In genomic region chr5:177367981-177368960, GRCh38 we compare ENCODE assay signal across 13 cellular contexts. TPM values are rescaled to one million over a fixed set of nuclear protein-coding genes. Genes with fewer than 3 reads are reported as not detected.
A peak's percentile ranks its signal among the peaks of the same experiment; 100 is the strongest.
DNase-seq lines count a peak whose midpoint lies in the region; ATAC-seq, FAIRE-seq and TF ChIP-seq lines count a peak whose summit lies in the region.
"Had no signal": no experiment of that assay in that cellular context is flagged by ENCODE, and none has a peak within 500 bp of the region (broad histone marks: within the 10 kb centered on the region; RNA-seq: fewer than 3 reads in every experiment).

No MANE protein-coding gene starts in this region.

- 95% methylated on average over 28 of the region's 31 CpGs for WGBS in HepG2 (ENCODE audit: low lambda C conversion rate)

- FAIRE-seq in HepG2 (lab: Jason Lieb, UNC) = no peak

- BruUV-seq in HepG2 (replicated peaks; lab: Mats Ljungman, UMichigan) = no TSS peak

- H3K9ac ChIP-seq in HepG2 (ENCODE audit: insufficient read depth, low read depth, low read length) = no peak overlapping the region

- ATAC-seq in activated CD4-positive, alpha-beta T cell treated with anti-CD3 and anti-CD28 coated beads for 36 hours = no peak
- ATAC-seq in HepG2 (no peak), HG02981 (IDR thresholded peaks at IDR 0.05; ENCODE audit: unreplicated experiment) (no peak)
- ATAC-seq in stimulated activated memory B cell treated with anti-CD40 and anti-IgM and Interleukin-4, amounts not matched to agents 10 μg/mL and 1 μg/mL and 100 μg/mL, for 72 hours = no peak
- ATAC-seq: HCT116; stimulated activated naive CD8-positive, alpha-beta T cell treated with anti-CD3 and anti-CD28 coated beads, Interleukin-15, amount 100 ng/mL, for 72 hours had no signal

- peaks cover 38% of the 10 kb centered on the region for H3K36me3 Mint-ChIP-seq in activated CD4-positive, alpha-beta T cell treated with anti-CD3 and anti-CD28 coated beads for 36 hours (ENCODE audit: low read depth)
- peaks cover 48% of the 10 kb centered on the region for H3K36me3 Mint-ChIP-seq in stimulated activated memory B cell treated with anti-CD40 and anti-IgM and Interleukin-4, amounts not matched to agents 10 μg/mL and 1 μg/mL and 100 μg/mL, for 72 hours

- H3K4me1 Mint-ChIP-seq in activated CD4-positive, alpha-beta T cell treated with anti-CD3 and anti-CD28 coated beads for 36 hours = peaks cover 73% of the 10 kb centered on the region
- peaks cover 75% of the 10 kb centered on the region for H3K4me1 Mint-ChIP-seq in stimulated activated memory B cell treated with anti-CD40 and anti-IgM and Interleukin-4, amounts not matched to agents 10 μg/mL and 1 μg/mL and 100 μg/mL, for 72 hours

- 0 out of 5 replicates have a peak, but pooled peaks cover 0 to 4% of the 10 kb centered on the region in 2 experiments for H3K36me3 ChIP-seq in HepG2 (replicated peaks in 1 of 2; ENCODE audit: control insufficient read depth in 1 of 2, insufficient read depth in 2 of 2, low read length in 2 of 2)

- no peaks in the 10 kb centered on the region for H4K20me1 ChIP-seq in HepG2 (ENCODE audit: insufficient read depth, low read length)

- DNase-seq in activated CD4-positive, alpha-beta T cell treated with anti-CD3 and anti-CD28 coated beads for 36 hours = no peak
- no peak for DNase-seq in activated CD4-positive, alpha-beta T cell treated with anti-CD3 and anti-CD28 coated beads for 1 hour
- peak; percentile 24 for DNase-seq in cerebellar cortex (ENCODE audit: low spot score)
- no peak for DNase-seq in HepG2 (ENCODE audit: low spot score)
- no peak for DNase-seq in NCI-H2029 (lab: John Stamatoyannopoulos, UW)
- no peak for DNase-seq in activated CD8-positive, alpha-beta memory T cell treated with anti-CD3 and anti-CD28 coated beads, Interleukin-2, amount 50 U/mL, for 48 hours
- DNase-seq: islet precursor cell; stimulated activated naive CD8-positive, alpha-beta T cell treated with anti-CD3 and anti-CD28 coated beads, Interleukin-15, amount 100 ng/mL, for 72 hours; T-helper 1 cell had no signal

- TF ChIP-seq CTCF in HepG2 (CRISPR knock-in tag; IDR thresholded peaks at IDR 0.05) = no peak

- CTCF ChIA-PET in activated CD4-positive, alpha-beta T cell treated with anti-CD3 and anti-CD28 coated beads for 36 hours (lab: Charles Lee) = interaction anchor here (0.6 to 7.3 kb wide), 18 partner anchors 9 to 510 kb away, joined by 3 to 65 read pairs (median 6); partner anchors contain the start of genes LMAN2 and RGS14
- CTCF ChIA-PET in HepG2 (lab: Yijun Ruan, JAX; ENCODE audit: low intra/inter-chr PET ratio, low total read pairs) = no interaction called here

- H2AFZ ChIP-seq in HepG2 (ENCODE audit: low read length) = no peak overlapping the region

- H3K4me3 ChIP-seq in HepG2 (replicated peaks in 1 of 3; ENCODE audit: insufficient read depth in 1 of 3, low read depth in 2 of 3, low read length in 3 of 3) = no peak overlapping the region

- H3K79me2 ChIP-seq in HepG2 (ENCODE audit: insufficient read depth, low read length) = peaks cover 8% of the 10 kb centered on the region

- H3K9me3 Mint-ChIP-seq in activated CD4-positive, alpha-beta T cell treated with anti-CD3 and anti-CD28 coated beads for 36 hours (ENCODE audit: low read depth) = no peaks in the 10 kb centered on the region
- H3K9me3 Mint-ChIP-seq in stimulated activated memory B cell treated with anti-CD40 and anti-IgM and Interleukin-4, amounts not matched to agents 10 μg/mL and 1 μg/mL and 100 μg/mL, for 72 hours = no peaks in the 10 kb centered on the region
- H3K9me3 Mint-ChIP-seq: stimulated activated naive CD8-positive, alpha-beta T cell treated with anti-CD3 and anti-CD28 coated beads, Interleukin-15, amount 100 ng/mL, for 72 hours had no signal

- POLR2A ChIA-PET in activated CD4-positive, alpha-beta T cell treated with anti-CD3 and anti-CD28 coated beads for 36 hours (lab: Charles Lee) = interaction anchor here (0.7 to 1.0 kb wide), 2 partner anchors 10 to 65 kb away, joined by 3 read pairs; partner anchors contain the start of genes PRELID1 and RAB24
- POLR2A ChIA-PET in HepG2 (lab: Yijun Ruan, JAX) = interaction anchor here (0.8 to 7.9 kb wide), 5 partner anchors 11 to 106 kb away, joined by 3 to 239 read pairs (median 41); partner anchors contain the start of gene LMAN2

- H3K4me2 ChIP-seq in HepG2 (ENCODE audit: low read depth, low read length) = no peak overlapping the region

- H3K9me3 ChIP-seq in HepG2 (ENCODE audit: low read length) = no peaks in the 10 kb centered on the region

- TF ChIP-seq RAD21 in HepG2 (CRISPR knock-in tag; IDR thresholded peaks at IDR 0.05) = no peak

- peak overlapping the region; percentile 63 for H3K27ac Mint-ChIP-seq in activated CD4-positive, alpha-beta T cell treated with anti-CD3 and anti-CD28 coated beads for 36 hours
- peak overlapping the region; percentile 69 for H3K27ac Mint-ChIP-seq in stimulated activated memory B cell treated with anti-CD40 and anti-IgM and Interleukin-4, amounts not matched to agents 10 μg/mL and 1 μg/mL and 100 μg/mL, for 72 hours

- no peak overlapping the region for H3K4me3 Mint-ChIP-seq in activated CD4-positive, alpha-beta T cell treated with anti-CD3 and anti-CD28 coated beads for 36 hours
- no peak overlapping the region for H3K4me3 Mint-ChIP-seq in stimulated activated memory B cell treated with anti-CD40 and anti-IgM and Interleukin-4, amounts not matched to agents 10 μg/mL and 1 μg/mL and 100 μg/mL, for 72 hours
- H3K4me3 Mint-ChIP-seq: stimulated activated naive CD8-positive, alpha-beta T cell treated with anti-CD3 and anti-CD28 coated beads, Interleukin-15, amount 100 ng/mL, for 72 hours had no signal

- no peaks in the 10 kb centered on the region for H3K27me3 Mint-ChIP-seq in activated CD4-positive, alpha-beta T cell treated with anti-CD3 and anti-CD28 coated beads for 36 hours
- no peaks in the 10 kb centered on the region for H3K27me3 Mint-ChIP-seq in stimulated activated memory B cell treated with anti-CD40 and anti-IgM and Interleukin-4, amounts not matched to agents 10 μg/mL and 1 μg/mL and 100 μg/mL, for 72 hours
- H3K27me3 Mint-ChIP-seq: stimulated activated naive CD8-positive, alpha-beta T cell treated with anti-CD3 and anti-CD28 coated beads, Interleukin-15, amount 100 ng/mL, for 72 hours had no signal

- in situ Hi-C loops in HepG2 (cut with HindIII; ENCODE audit: extremely low pct_ligation_motif_present, low pct_unique_long_range_greater_than_20kb) = loop anchor here (25.0 kb wide), 1 partner anchor 831 kb away; the partner anchor contains the start of genes CDHR2 and RNF44

- H3K27ac ChIP-seq in HepG2 (ENCODE audit: extremely low read length, insufficient read depth, low read length) = no peak overlapping the region

- no peaks in the 10 kb centered on the region; a peak in 1 of 5 replicates for H3K27me3 ChIP-seq in HepG2 (ENCODE audit: control insufficient read depth in 1 of 2, insufficient read depth in 2 of 2, low read length in 2 of 2)

- TF ChIP-seq EP300 in HepG2 (IDR thresholded peaks at IDR 0.05; ENCODE audit: low read depth in 2 of 2, low read length in 2 of 2) (no peak), HepG2 (CRISPR knock-in tag; IDR thresholded peaks at IDR 0.05; ENCODE audit: borderline replicate concordance) (no peak)

- H3K4me1 ChIP-seq in HepG2 (ENCODE audit: insufficient read depth, low read length) = peaks cover 85% of the 10 kb centered on the region

- intact Hi-C loops in activated CD4-positive, alpha-beta T cell treated with anti-CD3 and anti-CD28 coated beads for 36 hours (cut with DNase I, micrococcal nuclease) = no loop called here
- intact Hi-C loops in HepG2 (cut with micrococcal nuclease; ENCODE audit: unreplicated experiment) = loop anchor here (5.0 kb wide), 1 partner anchor 51 kb away; no protein-coding TSS in a partner anchor

- no peak for TF ChIP-seq POLR2A in HepG2 (IDR thresholded peaks at IDR 0.05; ENCODE audit: insufficient read depth in 1 of 2, low read depth in 2 of 2, low read length in 2 of 2)

RNA-seq across cellular contexts. Expression of gene RGS14, which starts 10.5 kb away (rescaled TPM):
- total RNA-seq in activated CD4-positive, alpha-beta T cell treated with anti-CD3 and anti-CD28 coated beads for 36 hours = 10 to 100 TPM; 43.8 to 62.0 TPM
- 10.7 and 11.1 TPM in 2 replicates for total RNA-seq in HepG2 (2016; rRNA removed; fragmentation: Illumina TruSeq; extraction: Trizol)
- total RNA-seq in HepG2 (2016; cell fraction: cytosol; rRNA removed; fragmentation: Illumina TruSeq; extraction: Trizol; ENCODE audit: low read depth) = 15.3 and 15.8 TPM in 2 replicates
- 7.2 and 12.8 TPM in 2 replicates for total RNA-seq in HepG2 (2016; cell fraction: insoluble cytoplasmic fraction; rRNA removed; fragmentation: Illumina TruSeq; extraction: Trizol)
- 15.5 and 16.6 TPM in 2 replicates for total RNA-seq in HepG2 (2016; cell fraction: membrane; rRNA removed; fragmentation: Illumina TruSeq; extraction: Trizol)
- 7.6 and 9.6 TPM in 2 replicates for total RNA-seq in HepG2 (2016; cell fraction: nucleus; rRNA removed; fragmentation: Illumina TruSeq; extraction: Trizol)
- polyA plus RNA-seq in HepG2 (2011; rRNA removed) = 17.2 and 27.9 TPM in 2 replicates
- polyA plus RNA-seq in HepG2 (2011; cell fraction: cytosol; rRNA removed) = 20.3 and 35.1 TPM in 2 replicates
- 48.0 and 49.7 TPM in 2 replicates for polyA plus RNA-seq in HepG2 (2011; cell fraction: nucleus; rRNA removed)
- polyA plus RNA-seq in HepG2 (2012) = 9.3 and 16.2 TPM in 2 replicates
- 11.0 and 13.5 TPM in 2 replicates for polyA plus RNA-seq in HepG2 (2016; cell fraction: cytosol; fragmentation: Illumina TruSeq; extraction: Trizol; ENCODE audit: low read depth)
- 14.8 and 16.5 TPM in 2 replicates for polyA plus RNA-seq in HepG2 (2016; cell fraction: insoluble cytoplasmic fraction; fragmentation: Illumina TruSeq; extraction: Trizol; ENCODE audit: low read depth)
- 11.0 and 11.4 TPM in 2 replicates for polyA plus RNA-seq in HepG2 (2016; cell fraction: membrane; fragmentation: Illumina TruSeq; extraction: Trizol; ENCODE audit: low read depth)
- 19.6 TPM in 2 replicates for polyA plus RNA-seq in HepG2 (2016; cell fraction: nucleus; fragmentation: Illumina TruSeq; extraction: Trizol; ENCODE audit: insufficient read depth, low read depth)
- 0.82 and 20.7 TPM in 2 replicates for polyA minus RNA-seq in HepG2 (2011; rRNA and poly(A)+ RNA removed; ENCODE audit: low replicate concordance)
- polyA minus RNA-seq in HepG2 (2011; cell fraction: cytosol; rRNA and poly(A)+ RNA removed) = 7.2 and 9.7 TPM in 2 replicates
- 10.6 and 12.8 TPM in 2 replicates for polyA minus RNA-seq in HepG2 (2011; cell fraction: nucleus; rRNA and poly(A)+ RNA removed)

RNA-seq across cellular contexts. Expression of gene SLC34A1, which starts 16.0 kb away (rescaled TPM):
- under 1 TPM in 1 of 2 experiments, not detected in 1; 0.14 TPM for total RNA-seq in activated CD4-positive, alpha-beta T cell treated with anti-CD3 and anti-CD28 coated beads for 36 hours
- total RNA-seq in HepG2 (2016; rRNA removed; fragmentation: Illumina TruSeq; extraction: Trizol) = 0.20 TPM in 1 of 2 replicates, not detected in the other
- not detected in 2 replicates for total RNA-seq in HepG2 (2016; cell fraction: cytosol; rRNA removed; fragmentation: Illumina TruSeq; extraction: Trizol; ENCODE audit: low read depth)
- not detected in 2 replicates for total RNA-seq in HepG2 (2016; cell fraction: insoluble cytoplasmic fraction; rRNA removed; fragmentation: Illumina TruSeq; extraction: Trizol)
- not detected in 2 replicates for total RNA-seq in HepG2 (2016; cell fraction: membrane; rRNA removed; fragmentation: Illumina TruSeq; extraction: Trizol)
- not detected in 2 replicates for total RNA-seq in HepG2 (2016; cell fraction: nucleus; rRNA removed; fragmentation: Illumina TruSeq; extraction: Trizol)
- 0.03 TPM in 2 replicates for polyA plus RNA-seq in HepG2 (2011; rRNA removed)
- polyA plus RNA-seq in HepG2 (2011; cell fraction: cytosol; rRNA removed) = 0.03 TPM in 1 of 2 replicates, not detected in the other
- 0.21 and 0.24 TPM in 2 replicates for polyA plus RNA-seq in HepG2 (2011; cell fraction: nucleus; rRNA removed)
- polyA plus RNA-seq in HepG2 (2012) = not detected in 2 replicates
- polyA plus RNA-seq in HepG2 (2016; cell fraction: cytosol; fragmentation: Illumina TruSeq; extraction: Trizol; ENCODE audit: low read depth) = not detected in 2 replicates
- not detected in 2 replicates for polyA plus RNA-seq in HepG2 (2016; cell fraction: insoluble cytoplasmic fraction; fragmentation: Illumina TruSeq; extraction: Trizol; ENCODE audit: low read depth)
- polyA plus RNA-seq in HepG2 (2016; cell fraction: membrane; fragmentation: Illumina TruSeq; extraction: Trizol; ENCODE audit: low read depth) = not detected in 2 replicates
- not detected in 2 replicates for polyA plus RNA-seq in HepG2 (2016; cell fraction: nucleus; fragmentation: Illumina TruSeq; extraction: Trizol; ENCODE audit: insufficient read depth, low read depth)
- polyA minus RNA-seq in HepG2 (2011; rRNA and poly(A)+ RNA removed; ENCODE audit: low replicate concordance) = not detected in 2 replicates
- 1.4 TPM in 1 of 2 replicates, not detected in the other for polyA minus RNA-seq in HepG2 (2011; cell fraction: cytosol; rRNA and poly(A)+ RNA removed)
- not detected in 2 replicates for polyA minus RNA-seq in HepG2 (2011; cell fraction: nucleus; rRNA and poly(A)+ RNA removed)
- total RNA-seq: activated CD8-positive, alpha-beta memory T cell treated with anti-CD3 and anti-CD28 coated beads for 36 hours had no signal

RNA-seq across cellular contexts. Expression of gene LMAN2, which starts 16.8 kb away (rescaled TPM):
- 10 to 100 TPM; 74.5 to 92.1 TPM for total RNA-seq in activated CD4-positive, alpha-beta T cell treated with anti-CD3 and anti-CD28 coated beads for 36 hours
- total RNA-seq in HepG2 (2016; rRNA removed; fragmentation: Illumina TruSeq; extraction: Trizol) = 94.5 and 191 TPM in 2 replicates
- total RNA-seq in HepG2 (2016; cell fraction: cytosol; rRNA removed; fragmentation: Illumina TruSeq; extraction: Trizol; ENCODE audit: low read depth) = 72.5 and 74.4 TPM in 2 replicates
- total RNA-seq in HepG2 (2016; cell fraction: insoluble cytoplasmic fraction; rRNA removed; fragmentation: Illumina TruSeq; extraction: Trizol) = 86.8 and 210 TPM in 2 replicates
- total RNA-seq in HepG2 (2016; cell fraction: membrane; rRNA removed; fragmentation: Illumina TruSeq; extraction: Trizol) = 109 and 128 TPM in 2 replicates
- 152 and 179 TPM in 2 replicates for total RNA-seq in HepG2 (2016; cell fraction: nucleus; rRNA removed; fragmentation: Illumina TruSeq; extraction: Trizol)
- polyA plus RNA-seq in HepG2 (2011; rRNA removed) = 193 and 197 TPM in 2 replicates
- 220 and 352 TPM in 2 replicates for polyA plus RNA-seq in HepG2 (2011; cell fraction: cytosol; rRNA removed)
- polyA plus RNA-seq in HepG2 (2011; cell fraction: nucleus; rRNA removed) = 256 and 281 TPM in 2 replicates
- 71.8 and 108 TPM in 2 replicates for polyA plus RNA-seq in HepG2 (2012)
- polyA plus RNA-seq in HepG2 (2016; cell fraction: cytosol; fragmentation: Illumina TruSeq; extraction: Trizol; ENCODE audit: low read depth) = 82.2 and 93.0 TPM in 2 replicates
- 90.8 and 112 TPM in 2 replicates for polyA plus RNA-seq in HepG2 (2016; cell fraction: insoluble cytoplasmic fraction; fragmentation: Illumina TruSeq; extraction: Trizol; ENCODE audit: low read depth)
- polyA plus RNA-seq in HepG2 (2016; cell fraction: membrane; fragmentation: Illumina TruSeq; extraction: Trizol; ENCODE audit: low read depth) = 103 and 135 TPM in 2 replicates
- polyA plus RNA-seq in HepG2 (2016; cell fraction: nucleus; fragmentation: Illumina TruSeq; extraction: Trizol; ENCODE audit: insufficient read depth, low read depth) = 241 and 283 TPM in 2 replicates
- polyA minus RNA-seq in HepG2 (2011; rRNA and poly(A)+ RNA removed; ENCODE audit: low replicate concordance) = 353 and 575 TPM in 2 replicates
- 147 and 182 TPM in 2 replicates for polyA minus RNA-seq in HepG2 (2011; cell fraction: cytosol; rRNA and poly(A)+ RNA removed)
- polyA minus RNA-seq in HepG2 (2011; cell fraction: nucleus; rRNA and poly(A)+ RNA removed) = 87.0 and 96.2 TPM in 2 replicates

RNA-seq across cellular contexts. Expression of gene PFN3, which starts 32.2 kb away (rescaled TPM):
- total RNA-seq in activated CD4-positive, alpha-beta T cell treated with anti-CD3 and anti-CD28 coated beads for 36 hours = not detected
- not detected in 2 replicates for total RNA-seq in HepG2 (2016; rRNA removed; fragmentation: Illumina TruSeq; extraction: Trizol)
- total RNA-seq in HepG2 (2016; cell fraction: cytosol; rRNA removed; fragmentation: Illumina TruSeq; extraction: Trizol; ENCODE audit: low read depth) = not detected in 2 replicates
- not detected in 2 replicates for total RNA-seq in HepG2 (2016; cell fraction: insoluble cytoplasmic fraction; rRNA removed; fragmentation: Illumina TruSeq; extraction: Trizol)
- total RNA-seq in HepG2 (2016; cell fraction: membrane; rRNA removed; fragmentation: Illumina TruSeq; extraction: Trizol) = not detected in 2 replicates
- total RNA-seq in HepG2 (2016; cell fraction: nucleus; rRNA removed; fragmentation: Illumina TruSeq; extraction: Trizol) = not detected in 2 replicates
- polyA plus RNA-seq in HepG2 (2011; rRNA removed) = not detected in 2 replicates
- polyA plus RNA-seq in HepG2 (2011; cell fraction: cytosol; rRNA removed) = not detected in 2 replicates
- polyA plus RNA-seq in HepG2 (2011; cell fraction: nucleus; rRNA removed) = not detected in 2 replicates
- not detected in 2 replicates for polyA plus RNA-seq in HepG2 (2012)
- polyA plus RNA-seq in HepG2 (2016; cell fraction: cytosol; fragmentation: Illumina TruSeq; extraction: Trizol; ENCODE audit: low read depth) = not detected in 2 replicates
- not detected in 2 replicates for polyA plus RNA-seq in HepG2 (2016; cell fraction: insoluble cytoplasmic fraction; fragmentation: Illumina TruSeq; extraction: Trizol; ENCODE audit: low read depth)
- not detected in 2 replicates for polyA plus RNA-seq in HepG2 (2016; cell fraction: membrane; fragmentation: Illumina TruSeq; extraction: Trizol; ENCODE audit: low read depth)
- not detected in 2 replicates for polyA plus RNA-seq in HepG2 (2016; cell fraction: nucleus; fragmentation: Illumina TruSeq; extraction: Trizol; ENCODE audit: insufficient read depth, low read depth)
- polyA minus RNA-seq in HepG2 (2011; rRNA and poly(A)+ RNA removed; ENCODE audit: low replicate concordance) = not detected in 2 replicates
- not detected in 2 replicates for polyA minus RNA-seq in HepG2 (2011; cell fraction: cytosol; rRNA and poly(A)+ RNA removed)
- not detected in 2 replicates for polyA minus RNA-seq in HepG2 (2011; cell fraction: nucleus; rRNA and poly(A)+ RNA removed)
- total RNA-seq: activated CD8-positive, alpha-beta memory T cell treated with anti-CD3 and anti-CD28 coated beads for 36 hours had no signal

RNA-seq across cellular contexts. Expression of gene F12, which starts 41.1 kb away (rescaled TPM):
- 1 to 10 TPM; 3.4 to 4.9 TPM for total RNA-seq in activated CD4-positive, alpha-beta T cell treated with anti-CD3 and anti-CD28 coated beads for 36 hours
- total RNA-seq in HepG2 (2016; rRNA removed; fragmentation: Illumina TruSeq; extraction: Trizol) = 1.3 and 3.0 TPM in 2 replicates
- 1.9 and 3.1 TPM in 2 replicates for total RNA-seq in HepG2 (2016; cell fraction: cytosol; rRNA removed; fragmentation: Illumina TruSeq; extraction: Trizol; ENCODE audit: low read depth)
- total RNA-seq in HepG2 (2016; cell fraction: insoluble cytoplasmic fraction; rRNA removed; fragmentation: Illumina TruSeq; extraction: Trizol) = 1.4 and 3.6 TPM in 2 replicates
- 2.4 and 3.3 TPM in 2 replicates for total RNA-seq in HepG2 (2016; cell fraction: membrane; rRNA removed; fragmentation: Illumina TruSeq; extraction: Trizol)
- total RNA-seq in HepG2 (2016; cell fraction: nucleus; rRNA removed; fragmentation: Illumina TruSeq; extraction: Trizol) = 2.3 and 3.0 TPM in 2 replicates
- polyA plus RNA-seq in HepG2 (2011; rRNA removed) = 2.5 and 3.1 TPM in 2 replicates
- polyA plus RNA-seq in HepG2 (2011; cell fraction: cytosol; rRNA removed) = 1.5 and 3.0 TPM in 2 replicates
- 27.2 and 32.3 TPM in 2 replicates for polyA plus RNA-seq in HepG2 (2011; cell fraction: nucleus; rRNA removed)
- 3.6 and 10.3 TPM in 2 replicates for polyA plus RNA-seq in HepG2 (2012)
- 3.7 and 5.9 TPM in 2 replicates for polyA plus RNA-seq in HepG2 (2016; cell fraction: cytosol; fragmentation: Illumina TruSeq; extraction: Trizol; ENCODE audit: low read depth)
- 1.6 and 2.3 TPM in 2 replicates for polyA plus RNA-seq in HepG2 (2016; cell fraction: insoluble cytoplasmic fraction; fragmentation: Illumina TruSeq; extraction: Trizol; ENCODE audit: low read depth)
- 3.4 and 5.0 TPM in 2 replicates for polyA plus RNA-seq in HepG2 (2016; cell fraction: membrane; fragmentation: Illumina TruSeq; extraction: Trizol; ENCODE audit: low read depth)
- polyA plus RNA-seq in HepG2 (2016; cell fraction: nucleus; fragmentation: Illumina TruSeq; extraction: Trizol; ENCODE audit: insufficient read depth, low read depth) = 6.6 and 9.9 TPM in 2 replicates
- 2.5 and 2.6 TPM in 2 replicates for polyA minus RNA-seq in HepG2 (2011; rRNA and poly(A)+ RNA removed; ENCODE audit: low replicate concordance)
- 0.30 and 1.2 TPM in 2 replicates for polyA minus RNA-seq in HepG2 (2011; cell fraction: cytosol; rRNA and poly(A)+ RNA removed)
- 1.0 and 1.7 TPM in 2 replicates for polyA minus RNA-seq in HepG2 (2011; cell fraction: nucleus; rRNA and poly(A)+ RNA removed)
